In genomic region chr22:39207141-39208012, GRCh38 we compare ENCODE assay signal across 1 cellular context.
TF ChIP-seq lines count a peak whose summit lies in the region.

No MANE protein-coding gene starts in this region.

TF ChIP-seq in K562, 482 proteins besides CTCF, POLR2A, EP300 and RAD21:
- TF ChIP-seq STAT5B (CRISPR knock-in tag; IDR thresholded peaks at IDR 0.05) (no peak), DEAF1 (CRISPR knock-in tag; IDR thresholded peaks at IDR 0.05) (no peak), ZKSCAN1 (IDR thresholded peaks at IDR 0.05; ENCODE audit: low read depth, low read length) (peak; percentile 88), PPARD (CRISPR knock-in tag; IDR thresholded peaks at IDR 0.05) (no peak), CCNT2 (IDR thresholded peaks at IDR 0.05; ENCODE audit: borderline replicate concordance, extremely low read depth, insufficient read length, low read depth, low read length) (no peak)
TF ChIP-seq in K562: peak in this region for 1.
